ENCODE assay signal across 1 cellular context in the genomic region with DNA sequence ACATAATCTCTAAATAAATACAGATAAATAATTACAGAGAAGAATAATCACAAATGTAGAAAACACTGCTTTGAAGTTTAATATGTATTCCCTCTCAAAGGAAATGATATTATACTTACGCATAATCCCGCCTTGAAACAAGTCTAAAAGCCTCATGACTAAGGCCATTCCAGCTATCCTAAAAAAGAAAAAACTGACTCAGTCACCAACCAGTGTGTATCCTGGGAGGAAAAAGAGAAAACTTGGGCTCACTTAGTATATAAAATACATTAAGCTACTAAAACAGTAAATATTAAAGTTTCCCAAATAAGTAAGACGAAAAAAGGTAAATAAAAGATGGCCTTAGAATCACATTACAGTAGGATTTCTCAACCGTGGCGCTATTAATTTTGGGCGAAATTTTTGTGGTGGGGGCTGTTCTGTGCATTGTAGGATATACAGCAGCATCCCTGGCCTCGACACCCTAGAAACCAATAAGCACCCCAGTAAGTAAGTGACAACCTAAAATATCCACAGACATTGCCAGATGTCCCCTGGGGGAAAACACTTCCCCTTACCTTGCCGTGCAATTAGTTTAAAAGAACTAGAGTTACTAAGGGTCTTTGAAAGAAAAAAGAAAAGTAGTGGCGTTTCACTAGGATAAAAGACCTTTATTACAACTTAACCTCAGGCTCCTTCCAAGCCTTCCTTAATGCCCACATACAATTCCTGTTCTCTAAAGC.
TF ChIP-seq lines count a peak whose summit lies in the region.

No MANE protein-coding gene starts in this region.

TF ChIP-seq in GM12878, 131 proteins besides CTCF, POLR2A, EP300 and RAD21:
- TF ChIP-seq STAT3 (IDR thresholded peaks at IDR 0.05; ENCODE audit: low read depth, low read length): no peak
- TF ChIP-seq MEF2B (IDR thresholded peaks at IDR 0.05; ENCODE audit: partially characterized antibody, poor library complexity, severe bottlenecking): no peak
- TF ChIP-seq ZNF274 (IDR thresholded peaks at IDR 0.05; ENCODE audit: insufficient read depth, insufficient read length): no peak
- no peak for TF ChIP-seq NR2C2 (IDR thresholded peaks at IDR 0.05; ENCODE audit: borderline replicate concordance, control insufficient read depth, insufficient read length, low read depth)
- TF ChIP-seq RAD51 (IDR thresholded peaks at IDR 0.05): no peak
- no peak for TF ChIP-seq SRF (IDR thresholded peaks at IDR 0.05; ENCODE audit: low read depth in 2 of 2, low read length in 2 of 2)
- TF ChIP-seq ZNF384 (IDR thresholded peaks at IDR 0.05; ENCODE audit: borderline replicate concordance, low read depth, low read length): no peak
- no peak for TF ChIP-seq IRF4 (IDR thresholded peaks at IDR 0.05; ENCODE audit: low read depth, low read length)
- TF ChIP-seq, protein P1, sequence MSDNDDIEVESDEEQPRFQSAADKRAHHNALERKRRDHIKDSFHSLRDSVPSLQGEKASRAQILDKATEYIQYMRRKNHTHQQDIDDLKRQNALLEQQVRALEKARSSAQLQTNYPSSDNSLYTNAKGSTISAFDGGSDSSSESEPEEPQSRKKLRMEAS (IDR thresholded peaks at IDR 0.05; ENCODE audit: low read depth, low read length): no peak
- no peak for TF ChIP-seq SIN3A (IDR thresholded peaks at IDR 0.05; ENCODE audit: low read depth, low read length)
- TF ChIP-seq, protein P2, sequence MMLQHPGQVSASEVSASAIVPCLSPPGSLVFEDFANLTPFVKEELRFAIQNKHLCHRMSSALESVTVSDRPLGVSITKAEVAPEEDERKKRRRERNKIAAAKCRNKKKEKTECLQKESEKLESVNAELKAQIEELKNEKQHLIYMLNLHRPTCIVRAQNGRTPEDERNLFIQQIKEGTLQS (IDR thresholded peaks at IDR 0.05; ENCODE audit: borderline replicate concordance, extremely low read depth, low read depth, low read length): no peak
- TF ChIP-seq ZNF217 (IDR thresholded peaks at IDR 0.05): no peak
- TF ChIP-seq GABPA (IDR thresholded peaks at IDR 0.05; ENCODE audit: low read depth): no peak
- no peak for TF ChIP-seq RUNX3 (IDR thresholded peaks at IDR 0.05; ENCODE audit: low read length)
- no peak for TF ChIP-seq ATF7 (IDR thresholded peaks at IDR 0.05; ENCODE audit: low read depth)
- no peak for TF ChIP-seq POU2F2 (IDR thresholded peaks at IDR 0.05; ENCODE audit: borderline replicate concordance, low read depth, low read length)
- no peak for TF ChIP-seq SIX5 (IDR thresholded peaks at IDR 0.05; ENCODE audit: low read depth, low read length, severe bottlenecking)
- TF ChIP-seq SMAD5 (IDR thresholded peaks at IDR 0.05; ENCODE audit: low read depth): no peak
- no peak for TF ChIP-seq IKZF2 (IDR thresholded peaks at IDR 0.05)
- no peak for TF ChIP-seq BCL11A (IDR thresholded peaks at IDR 0.05; ENCODE audit: low read depth, low read length)
